35 cellular contexts compared by ENCODE assay signal in genomic region chr7:17132726-17133125, GRCh38.
DNase-seq lines count a peak whose midpoint lies in the region; ATAC-seq, FAIRE-seq and TF ChIP-seq lines count a peak whose summit lies in the region.
"Had no signal": no experiment of that assay in that cellular context is flagged by ENCODE, and none has a peak within 500 bp of the region (broad histone marks: within the 10 kb centered on the region; RNA-seq: fewer than 3 reads in every experiment).

No MANE protein-coding gene starts in this region.

- H3K9me3 Mint-ChIP-seq in nephron progenitor cell = peaks cover 4% of the 10 kb centered on the region
- H3K9me3 Mint-ChIP-seq: activated naive CD4-positive, alpha-beta T cell treated with anti-CD3 and anti-CD28 coated beads for 36 hours; immature natural killer cell had no signal

- peak; percentile 64 for FAIRE-seq in GM18507 (lab: Jason Lieb, UNC)
- FAIRE-seq: GM12892 had no signal

- no peak overlapping the region for H3K4me3 Mint-ChIP-seq in nephron progenitor cell
- H3K4me3 Mint-ChIP-seq: activated CD4-positive, alpha-beta memory T cell treated with anti-CD3 and anti-CD28 coated beads, Interleukin-2, amount 10 ng/mL, durations not matched to agents 7 days and 5 days; activated naive CD4-positive, alpha-beta T cell treated with anti-CD3 and anti-CD28 coated beads for 36 hours; CD4-positive, CD25-positive, alpha-beta regulatory T cell; immature natural killer cell; nephron had no signal

- TF ChIP-seq CTCF in astrocyte of the spinal cord (IDR thresholded peaks at IDR 0.05; ENCODE audit: low read depth, low read length) = no peak
- no peak for TF ChIP-seq CTCF in nephron progenitor cell (IDR thresholded peaks at IDR 0.05)

- peaks cover 10% of the 10 kb centered on the region for H3K27me3 Mint-ChIP-seq in nephron progenitor cell (ENCODE audit: low read depth, poor library complexity)
- H3K27me3 Mint-ChIP-seq: activated CD4-positive, alpha-beta memory T cell treated with anti-CD3 and anti-CD28 coated beads, Interleukin-2, amount 10 ng/mL, durations not matched to agents 7 days and 5 days; CD4-positive, CD25-positive, alpha-beta regulatory T cell had no signal

- H3K36me3 Mint-ChIP-seq in nephron progenitor cell (ENCODE audit: low read depth) = no peaks in the 10 kb centered on the region
- H3K36me3 Mint-ChIP-seq: CD4-positive, CD25-positive, alpha-beta regulatory T cell; immature natural killer cell had no signal

- ATAC-seq in HG03442 (IDR thresholded peaks at IDR 0.05; ENCODE audit: unreplicated experiment) = no peak
- ATAC-seq: left colon; SK-N-SH treated with all-trans-retinoic acid at 6 μM for 48 hours; stimulated activated naive CD8-positive, alpha-beta T cell treated with anti-CD3 and anti-CD28 coated beads, Interleukin-15, Interleukin-2, amounts not matched to agents 100 U/mL and 50 U/mL, for 24 hours had no signal

- peaks cover 33% of the 10 kb centered on the region for H3K4me1 Mint-ChIP-seq in nephron progenitor cell

- peak overlapping the region; percentile 20 for H3K27ac Mint-ChIP-seq in nephron progenitor cell
- H3K27ac Mint-ChIP-seq: activated CD4-positive, alpha-beta memory T cell treated with anti-CD3 and anti-CD28 coated beads, Interleukin-2, amount 10 ng/mL, durations not matched to agents 7 days and 5 days; activated naive CD4-positive, alpha-beta T cell treated with anti-CD3 and anti-CD28 coated beads for 36 hours; immature natural killer cell had no signal

- H3K4me3 ChIP-seq in astrocyte of the spinal cord (ENCODE audit: low read depth, low read length) = no peak overlapping the region
- H3K4me3 ChIP-seq: ovary, PC-9, smooth muscle cell, thoracic aorta, uterus had no signal

- in situ Hi-C loops in astrocyte of the spinal cord (cut with HindIII; ENCODE audit: low sequenced_read_pairs) = no loop called here

- DNase-seq in NCI-H1436 (lab: John Stamatoyannopoulos, UW) (peak; percentile 7), NCI-H1436 treated with DMSO at 0.1 percent for 48 hours (lab: John Stamatoyannopoulos, UW) (no peak), GM18507 (ENCODE audit: extremely low spot score, insufficient read length, low read depth) (no peak), astrocyte of the spinal cord (ENCODE audit: low read depth, low spot score) (peak; percentile 10), nephron progenitor cell (no peak), COLO829 (ENCODE audit: low spot score) (no peak), SW 1271 (lab: John Stamatoyannopoulos, UW) (no peak)
- DNase-seq: 8988T; activated CD4-positive, alpha-beta memory T cell treated with anti-CD3 and anti-CD28 coated beads, Interleukin-2, amount 10 ng/mL, durations not matched to agents 7 days and 5 days; activated CD4-positive, alpha-beta T cell treated with anti-CD3 and anti-CD28 coated beads for 1 hour; activated CD8-positive, alpha-beta memory T cell treated with anti-CD3 and anti-CD28 coated beads, Interleukin-2, amount 50 U/mL, for 4 hours; activated naive CD4-positive, alpha-beta T cell treated with anti-CD3 and anti-CD28 coated beads for 36 hours; amygdala; CD4-positive, CD25-positive, alpha-beta regulatory T cell; DMS 273 treated with DMSO at 0.1 percent for 48 hours; H7; immature natural killer cell; Karpas-422; left colon; NCI-H146; NCI-H2107; NCI-H510A treated with DMSO at 0.1 percent for 48 hours; ovary; retina; stimulated activated CD4-positive, alpha-beta T cell treated with anti-CD3 and anti-CD28 coated beads, Interleukin-1b, Interleukin-23, amount 100 ng/mL, for 48 hours; stimulated activated naive CD8-positive, alpha-beta T cell treated with anti-CD3 and anti-CD28 coated beads, Interleukin-15, Interleukin-2, amounts not matched to agents 100 U/mL and 50 U/mL, for 24 hours; T-helper 2 cell; uterus had no signal

Comparison
In these comparisons a context has a peak if more than half of its experiments do, and no peak if none do; other contexts are left out.
1. DNase-seq: peak in NCI-H1436 (single experiment) and astrocyte of the spinal cord (single experiment); none in NCI-H1436 treated with DMSO at 0.1 percent for 48 hours (single experiment), GM18507 (single experiment), nephron progenitor cell (single experiment), COLO829 (single experiment) and SW 1271 (0 of 2).